Comparison of ENCODE assay signal across 29 cellular contexts in genomic region chr4:28436191-28437080, GRCh38.
DNase-seq lines count a peak whose midpoint lies in the region; ATAC-seq, FAIRE-seq and TF ChIP-seq lines count a peak whose summit lies in the region.
"Had no signal": no experiment of that assay in that cellular context is flagged by ENCODE, and none has a peak within 500 bp of the region (broad histone marks: within the 10 kb centered on the region; RNA-seq: fewer than 3 reads in every experiment).

No MANE protein-coding gene starts in this region.

- H3K4me1 ChIP-seq in Caco-2: peaks cover 55% of the 10 kb centered on the region
- peaks cover 23% of the 10 kb centered on the region for H3K4me1 ChIP-seq in HUES64 (ENCODE audit: insufficient read depth, low read length)
- peaks cover 0 to 10% (median 4%) of the 10 kb centered on the region in 4 experiments; a peak in 3 of 7 replicates for H3K4me1 ChIP-seq in H1 (replicated peaks in 1 of 4; ENCODE audit: control insufficient read depth in 3 of 4, insufficient read depth in 4 of 4, low read length in 3 of 4)
- H3K4me1 ChIP-seq in mesendoderm (ENCODE audit: control insufficient read depth, low read depth, low read length): peaks cover 2% of the 10 kb centered on the region
- H3K4me1 ChIP-seq: HAP-1, psoas muscle, SJCRH30, upper lobe of right lung had no signal

- H2BK120ac ChIP-seq in H1 (replicated peaks; ENCODE audit: low read depth, low read length) (no peak overlapping the region), mesendoderm (ENCODE audit: low read depth, low read length) (no peak overlapping the region)

- peaks cover 27% of the 10 kb centered on the region for H3K4me1 Mint-ChIP-seq in Caco-2 (ENCODE audit: low read depth, unreplicated experiment)
- no peaks in the 10 kb centered on the region for H3K4me1 Mint-ChIP-seq in activated CD8-positive, alpha-beta T cell treated with anti-CD3 and anti-CD28 coated beads for 36 hours (ENCODE audit: low read depth)
- H3K4me1 Mint-ChIP-seq: activated CD4-positive, alpha-beta memory T cell treated with anti-CD3 and anti-CD28 coated beads, Interleukin-2, amount 10 ng/mL, durations not matched to agents 7 days and 5 days; IgD-negative memory B cell; naive thymus-derived CD8-positive, alpha-beta T cell had no signal

- TF ChIP-seq RAD21 in H1 (IDR thresholded peaks at IDR 0.05 in 1 of 2, conservative IDR thresholded peaks at IDR 0.05 in 1 of 2; ENCODE audit: low read depth in 2 of 2, low read length in 2 of 2): no peak

- no peaks in the 10 kb centered on the region for H3K79me2 ChIP-seq in H1 (ENCODE audit: control insufficient read depth in 1 of 2, insufficient read depth in 2 of 2, low read length in 2 of 2)
- no peaks in the 10 kb centered on the region for H3K79me2 ChIP-seq in mesendoderm (ENCODE audit: control insufficient read depth, insufficient read depth, low read length)

- no peaks in the 10 kb centered on the region for H3K23me2 ChIP-seq in H1 (ENCODE audit: low read depth, low read length)

- no peaks in the 10 kb centered on the region for H3K27me3 ChIP-seq in Caco-2 (replicated peaks; ENCODE audit: control insufficient read depth, insufficient read depth, low read length)
- no peaks in the 10 kb centered on the region for H3K27me3 ChIP-seq in HUES64 (ENCODE audit: insufficient read depth, low read length)
- H3K27me3 ChIP-seq in H1 (replicated peaks in 1 of 4; ENCODE audit: control insufficient read depth in 3 of 4, extremely low read depth in 1 of 4, insufficient read depth in 3 of 4, low read length in 3 of 4): no peaks in the 10 kb centered on the region
- no peaks in the 10 kb centered on the region for H3K27me3 ChIP-seq in mesendoderm (ENCODE audit: insufficient read depth, low read length, poor library complexity)
- H3K27me3 ChIP-seq: SJCRH30, upper lobe of right lung had no signal

- H3K36me3 ChIP-seq in Caco-2 (ENCODE audit: control insufficient read depth, insufficient read depth, low read length) (no peaks in the 10 kb centered on the region), HUES64 (ENCODE audit: insufficient read depth, low read length) (no peaks in the 10 kb centered on the region), H1 (ENCODE audit: control insufficient read depth in 2 of 4, insufficient read depth in 4 of 4, low read length in 3 of 4) (no peaks in the 10 kb centered on the region), mesendoderm (ENCODE audit: control insufficient read depth, insufficient read depth, low read length) (no peaks in the 10 kb centered on the region)
- H3K36me3 ChIP-seq: HAP-1, SJCRH30, upper lobe of right lung had no signal

- H2BK12ac ChIP-seq in H1 (ENCODE audit: low read depth, low read length): no peak overlapping the region

- H3K9me3 ChIP-seq in Caco-2 (no peaks in the 10 kb centered on the region), HUES64 (ENCODE audit: insufficient read depth, low read depth, low read length) (no peaks in the 10 kb centered on the region), H1 (ENCODE audit: insufficient read depth in 2 of 2, low read depth in 1 of 2, low read length in 1 of 2) (no peaks in the 10 kb centered on the region)
- H3K9me3 ChIP-seq: HAP-1, psoas muscle, SJCRH30, upper lobe of right lung had no signal

- H3K56ac ChIP-seq in H1 (replicated peaks; ENCODE audit: insufficient read length, low read depth, low read length): no peak overlapping the region
- H3K56ac ChIP-seq in mesendoderm (ENCODE audit: low read length): no peak overlapping the region

- POLR2A ChIA-PET in Caco-2 (lab: Charles Lee): no interaction called here
- POLR2A ChIA-PET in H1 (lab: Charles Lee; ENCODE audit: partially characterized antibody): no interaction called here
- POLR2A ChIA-PET in activated CD8-positive, alpha-beta T cell treated with anti-CD3 and anti-CD28 coated beads for 36 hours (lab: Charles Lee): no interaction called here

- H3K14ac ChIP-seq in H1 (ENCODE audit: insufficient read length): no peak overlapping the region

- no peak overlapping the region for H4K91ac ChIP-seq in H1 (replicated peaks; ENCODE audit: insufficient read length, low read length)

- peak overlapping the region; percentile 57 for H3K27ac ChIP-seq in HUES64 (ENCODE audit: low read depth, low read length)
- no peak overlapping the region for H3K27ac ChIP-seq in H1 (ENCODE audit: low read depth, low read length)
- no peak overlapping the region for H3K27ac ChIP-seq in mesendoderm (ENCODE audit: low read depth, low read length)
- H3K27ac ChIP-seq: C4-2B, psoas muscle, SJCRH30, upper lobe of right lung had no signal

- no peak overlapping the region; the same call in 1 of the 2 replicates for H3K18ac ChIP-seq in H1 (ENCODE audit: extremely low read depth, low read length)
- H3K18ac ChIP-seq in mesendoderm (ENCODE audit: low read length): no peak overlapping the region

- intact Hi-C loops in Caco-2 (cut with micrococcal nuclease; ENCODE audit: unreplicated experiment): loop anchor here (1.0 to 5.0 kb wide), 3 partner anchors 78 to 209 kb away; no protein-coding TSS in a partner anchor
- intact Hi-C loops in activated CD8-positive, alpha-beta T cell treated with anti-CD3 and anti-CD28 coated beads for 36 hours (cut with micrococcal nuclease): no loop called here

- no peak overlapping the region for H4K5ac ChIP-seq in H1 (ENCODE audit: insufficient read length, low read depth, low read length)
- no peak overlapping the region for H4K5ac ChIP-seq in mesendoderm (ENCODE audit: low read length)

- no peaks in the 10 kb centered on the region for H4K20me1 ChIP-seq in H1 (replicated peaks in 1 of 2; ENCODE audit: control insufficient read depth in 1 of 2, insufficient read depth in 2 of 2, low read length in 2 of 2)

- H3K9ac ChIP-seq in HUES64 (ENCODE audit: low read depth, low read length): no peak overlapping the region
- H3K9ac ChIP-seq in H1 (replicated peaks in 1 of 4; ENCODE audit: extremely low read depth in 1 of 4, low read depth in 3 of 4, low read length in 3 of 4): no peak overlapping the region
- no peak overlapping the region for H3K9ac ChIP-seq in mesendoderm (ENCODE audit: low read length)

- BruUV-seq in Caco-2 (replicated peaks; lab: Mats Ljungman, UMichigan): TSS peak; percentile 60

- WGBS in HUES64: 81% methylated on average over 9 of the region's 10 CpGs
- WGBS in H1 (ENCODE audit: extremely low coverage in 1 of 2, insufficient coverage in 1 of 2, insufficient read length in 1 of 2, insufficient replicate concordance in 2 of 2, low coverage in 1 of 2, low lambda C conversion rate in 2 of 2, missing lambda C conversion rate in 1 of 2), 2 experiments: 79% methylated on average over 10 of the region's 10 CpGs; no CpG with 5 or more reads in 1 of the 2 experiments
- WGBS in mesendoderm (ENCODE audit: extremely low coverage, insufficient coverage, low lambda C conversion rate): no CpG with 5 or more reads among the region's 10 CpGs

- H3K4ac ChIP-seq in H1 (replicated peaks; ENCODE audit: insufficient read length, low read depth, low read length): no peak overlapping the region
- no peak overlapping the region for H3K4ac ChIP-seq in mesendoderm (ENCODE audit: low read depth, low read length)

- H2AK5ac ChIP-seq in H1 (ENCODE audit: low read depth, low read length): no peak overlapping the region
- H2AK5ac ChIP-seq in mesendoderm (ENCODE audit: low read length): no peak overlapping the region

- H3K27ac Mint-ChIP-seq in Caco-2 (ENCODE audit: unreplicated experiment): peak overlapping the region; percentile 94
- no peak overlapping the region for H3K27ac Mint-ChIP-seq in activated CD8-positive, alpha-beta T cell treated with anti-CD3 and anti-CD28 coated beads for 36 hours
- H3K27ac Mint-ChIP-seq: activated CD4-positive, alpha-beta memory T cell treated with anti-CD3 and anti-CD28 coated beads, Interleukin-2, amount 10 ng/mL, durations not matched to agents 7 days and 5 days; activated naive CD8-positive, alpha-beta T cell; IgD-negative memory B cell; naive thymus-derived CD8-positive, alpha-beta T cell had no signal

- CTCF ChIA-PET in Caco-2 (lab: Charles Lee) (interaction anchor here (0.8 to 1.0 kb wide), 2 partner anchors 36 to 210 kb away, joined by 3 to 4 read pairs; no protein-coding TSS in a partner anchor), H1 (lab: Charles Lee; ENCODE audit: partially characterized antibody) (interaction anchor here (0.9 kb wide), 1 partner anchor 13 kb away, joined by 3 read pairs; no protein-coding TSS in a partner anchor)
- CTCF ChIA-PET in activated CD8-positive, alpha-beta T cell treated with anti-CD3 and anti-CD28 coated beads for 36 hours (lab: Charles Lee): interaction anchor here (0.7 kb wide), 1 partner anchor 1134 kb away, joined by 3 read pairs; no protein-coding TSS in a partner anchor

- H3K79me1 ChIP-seq in H1 (ENCODE audit: low read depth, low read length) (no peaks in the 10 kb centered on the region), mesendoderm (ENCODE audit: low read length) (no peaks in the 10 kb centered on the region)

- no peak for FAIRE-seq in H1 (lab: Jason Lieb, UNC)

- H3K4me3 ChIP-seq in Caco-2 (ENCODE audit: low read depth, low read length): no peak overlapping the region
- H3K4me3 ChIP-seq in HUES64 (ENCODE audit: low read length): no peak overlapping the region
- no peak overlapping the region for H3K4me3 ChIP-seq in H1 (ENCODE audit: extremely low read depth in 1 of 4, insufficient read depth in 2 of 4, low read depth in 3 of 4, low read length in 4 of 4)
- H3K4me3 ChIP-seq in mesendoderm (ENCODE audit: low read length): no peak overlapping the region
- H3K4me3 ChIP-seq: HAP-1, psoas muscle, SJCRH30, upper lobe of right lung had no signal

- H2BK20ac ChIP-seq in H1 (ENCODE audit: low read length): no peak overlapping the region

- H3K9me3 Mint-ChIP-seq in Caco-2 (ENCODE audit: unreplicated experiment): peaks cover 16% of the 10 kb centered on the region
- H3K9me3 Mint-ChIP-seq in activated CD8-positive, alpha-beta T cell treated with anti-CD3 and anti-CD28 coated beads for 36 hours: no peaks in the 10 kb centered on the region

- H3K23ac ChIP-seq in H1 (ENCODE audit: insufficient read length) (no peak overlapping the region), mesendoderm (ENCODE audit: low read length) (no peak overlapping the region)

- DNase-seq in Caco-2: peak; percentile 76
- DNase-seq in H1 (ENCODE audit: low read depth in 1 of 2, low spot score in 2 of 2): no peak
- peak; percentile 93 for DNase-seq in mesendoderm
- DNase-seq in activated CD8-positive, alpha-beta T cell treated with anti-CD3 and anti-CD28 coated beads for 36 hours: no peak
- DNase-seq: 8988T; activated CD4-positive, alpha-beta memory T cell treated with anti-CD3 and anti-CD28 coated beads, Interleukin-2, amount 10 ng/mL, durations not matched to agents 7 days and 5 days; anterior cingulate cortex; DMS79; erythroblast; GF-D8; kidney; naive thymus-derived CD8-positive, alpha-beta T cell; NCI-H146; NCI-H774; occipital lobe; psoas muscle; SJCRH30; stimulated activated CD4-positive, alpha-beta T cell treated with anti-CD3 and anti-CD28 coated beads, Interleukin-15, amount 100 ng/mL, for 24 hours; stimulated activated CD4-positive, alpha-beta T cell treated with anti-CD3 and anti-CD28 coated beads, Interleukin-4, amount 100 ng/mL, for 4 hours; SW 1271; upper lobe of right lung had no signal

- ATAC-seq in GM21381 (IDR thresholded peaks at IDR 0.05; ENCODE audit: unreplicated experiment) (no peak), GM19351 (IDR thresholded peaks at IDR 0.05; ENCODE audit: unreplicated experiment) (no peak), HG03432 (IDR thresholded peaks at IDR 0.05; ENCODE audit: unreplicated experiment) (no peak)
- no peak for ATAC-seq in activated CD8-positive, alpha-beta T cell treated with anti-CD3 and anti-CD28 coated beads for 36 hours
- ATAC-seq: naive thymus-derived CD8-positive, alpha-beta T cell; psoas muscle; upper lobe of right lung had no signal

- no peak for TF ChIP-seq CTCF in Caco-2 (IDR thresholded peaks at IDR 0.05; ENCODE audit: insufficient read depth in 1 of 2, low read depth in 1 of 2, low read length in 1 of 2, severe bottlenecking in 1 of 2, unreplicated experiment in 1 of 2)
- TF ChIP-seq CTCF in H1 (IDR thresholded peaks at IDR 0.05; ENCODE audit: control extremely low read depth in 1 of 3, insufficient read depth in 1 of 3, low read depth in 1 of 3, low read length in 3 of 3): no peak
- TF ChIP-seq CTCF in activated CD8-positive, alpha-beta T cell treated with anti-CD3 and anti-CD28 coated beads for 36 hours (IDR thresholded peaks at IDR 0.05): no peak

- H2BK5ac ChIP-seq in H1 (ENCODE audit: low read depth, low read length) (0 out of 2 replicates have a peak overlapping the region, but pooled peaks have one; percentile 66), mesendoderm (ENCODE audit: low read length) (no peak overlapping the region)

- no peak for TF ChIP-seq EP300 in H1 (IDR thresholded peaks at IDR 0.05; ENCODE audit: borderline replicate concordance in 1 of 2, low read depth in 2 of 2, low read length in 2 of 2)

- no peaks in the 10 kb centered on the region for H3K27me3 Mint-ChIP-seq in Caco-2 (ENCODE audit: insufficient read depth, unreplicated experiment)
- no peaks in the 10 kb centered on the region for H3K27me3 Mint-ChIP-seq in activated CD8-positive, alpha-beta T cell treated with anti-CD3 and anti-CD28 coated beads for 36 hours
- H3K27me3 Mint-ChIP-seq: activated CD4-positive, alpha-beta memory T cell treated with anti-CD3 and anti-CD28 coated beads, Interleukin-2, amount 10 ng/mL, durations not matched to agents 7 days and 5 days; activated naive CD8-positive, alpha-beta T cell; IgD-negative memory B cell; naive thymus-derived CD8-positive, alpha-beta T cell had no signal

- no peak for TF ChIP-seq POLR2A in H1 (IDR thresholded peaks at IDR 0.05; ENCODE audit: control extremely low read depth in 1 of 2, low read depth in 2 of 2, low read length in 2 of 2)

- H4K8ac ChIP-seq in H1 (ENCODE audit: extremely low read depth, insufficient read depth, low read length) (no peak overlapping the region), mesendoderm (ENCODE audit: low read depth, low read length) (no peak overlapping the region)

- H2BK15ac ChIP-seq in H1 (ENCODE audit: low read length) (no peak overlapping the region), mesendoderm (replicated peaks; ENCODE audit: low read depth) (peak overlapping the region; percentile 98)

- peak overlapping the region; percentile 54; the same call in 1 of the 2 replicates for H2AFZ ChIP-seq in H1 (ENCODE audit: low read length)

- H3K4me3 Mint-ChIP-seq in Caco-2 (ENCODE audit: unreplicated experiment): peak overlapping the region; percentile 67
- H3K4me3 Mint-ChIP-seq in activated CD8-positive, alpha-beta T cell treated with anti-CD3 and anti-CD28 coated beads for 36 hours: no peak overlapping the region
- H3K4me3 Mint-ChIP-seq: activated CD4-positive, alpha-beta memory T cell treated with anti-CD3 and anti-CD28 coated beads, Interleukin-2, amount 10 ng/mL, durations not matched to agents 7 days and 5 days; activated naive CD8-positive, alpha-beta T cell; IgD-negative memory B cell; naive thymus-derived CD8-positive, alpha-beta T cell had no signal

- H3K36me3 Mint-ChIP-seq in Caco-2 (ENCODE audit: insufficient read depth, unreplicated experiment): peaks cover 5% of the 10 kb centered on the region
- no peaks in the 10 kb centered on the region for H3K36me3 Mint-ChIP-seq in activated CD8-positive, alpha-beta T cell treated with anti-CD3 and anti-CD28 coated beads for 36 hours (ENCODE audit: low read depth)
- H3K36me3 Mint-ChIP-seq: activated naive CD8-positive, alpha-beta T cell; IgD-negative memory B cell; naive thymus-derived CD8-positive, alpha-beta T cell had no signal

- H3K4me2 ChIP-seq in H1 (ENCODE audit: insufficient read depth in 1 of 2, low read depth in 2 of 2, low read length in 2 of 2): no peak overlapping the region
- H3K4me2 ChIP-seq in mesendoderm (ENCODE audit: low read length): no peak overlapping the region

Comparison
In these comparisons a context has a peak if more than half of its experiments do, and no peak if none do; other contexts are left out.
1. DNase-seq: peak in Caco-2 (2 of 2) and mesendoderm (single experiment); none in H1 (0 of 2) and activated CD8-positive, alpha-beta T cell treated with anti-CD3 and anti-CD28 coated beads for 36 hours (single experiment).